1 cellular context compared by ENCODE assay signal in the genomic region with DNA sequence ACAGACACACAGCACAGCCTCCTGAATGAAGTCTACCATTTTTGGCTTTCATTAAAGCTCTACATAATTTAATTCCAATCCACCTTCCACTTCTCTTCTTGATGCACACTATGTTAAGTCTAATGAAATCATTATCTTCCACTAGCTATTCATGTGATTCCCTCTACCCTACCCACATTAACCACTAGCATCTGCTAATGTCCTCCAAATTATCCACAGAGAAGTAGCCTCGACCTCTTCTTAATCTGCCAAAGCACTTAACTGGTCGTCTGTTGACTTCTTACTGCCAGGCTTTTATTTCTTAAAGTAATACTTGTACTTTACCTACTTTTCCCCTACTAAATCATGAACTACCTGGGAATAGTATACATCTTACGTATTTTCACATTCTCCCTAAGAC.
TF ChIP-seq lines count a peak whose summit lies in the region.

No MANE protein-coding gene starts in this region.

TF ChIP-seq in SK-N-SH, 30 proteins besides CTCF, POLR2A, EP300 and RAD21 (continued from another document):
- TF ChIP-seq USF2 (IDR thresholded peaks at IDR 0.05; ENCODE audit: borderline replicate concordance, low read depth, low read length) = no peak
- no peak for TF ChIP-seq RCOR1 (IDR thresholded peaks at IDR 0.05; ENCODE audit: low read length)
